ENCODE assay signal across 8 cellular contexts in genomic region chr10:6667679-6668270, GRCh38.
DNase-seq lines count a peak whose midpoint lies in the region; ATAC-seq, FAIRE-seq and TF ChIP-seq lines count a peak whose summit lies in the region.

No MANE protein-coding gene starts in this region.

- no TSS peak for BruUV-seq in PC-9 (replicated peaks; lab: Mats Ljungman, UMichigan)

- H3K4me2 ChIP-seq in PC-9, result no peak overlapping the region

- intact Hi-C loops in PC-9 (cut with micrococcal nuclease; ENCODE audit: unreplicated experiment), result loop anchor here (2.0 to 10.0 kb wide), 6 partner anchors 85 to 1017 kb away; partner anchors contain the start of genes PFKFB3 and PRKCQ

- no peak overlapping the region for H3K27ac ChIP-seq in PC-9

- CTCF ChIA-PET in PC-9 (lab: Charles Lee), result interaction anchor here (0.6 to 1.1 kb wide), 4 partner anchors 65 to 253 kb away, joined by 3 to 8 read pairs (median 4); no protein-coding TSS in a partner anchor

- H3K27me3 ChIP-seq in PC-9 (ENCODE audit: insufficient read depth, low read depth) (no peaks in the 10 kb centered on the region), bronchial epithelial cell (ENCODE audit: control insufficient read depth, insufficient read depth, low read length) (no peaks in the 10 kb centered on the region)

- no peak for FAIRE-seq in bronchial epithelial cell (lab: Jason Lieb, UNC)

- no peak for ATAC-seq in HG03469 (IDR thresholded peaks at IDR 0.05; ENCODE audit: unreplicated experiment)
- no peak for ATAC-seq in GM18511 (IDR thresholded peaks at IDR 0.05; ENCODE audit: unreplicated experiment)

- no peak overlapping the region for H3K4me3 ChIP-seq in GM12864 (ENCODE audit: low read depth, low read length)
- H3K4me3 ChIP-seq in PC-9, result no peak overlapping the region
- no peak overlapping the region for H3K4me3 ChIP-seq in bronchial epithelial cell (ENCODE audit: low read depth, low read length)

- H2AFZ ChIP-seq in PC-9, result no peak overlapping the region

- TF ChIP-seq CTCF in GM12864 (IDR thresholded peaks at IDR 0.05; ENCODE audit: low read depth, low read length, missing control alignments) (peak; percentile 40), PC-9 (conservative IDR thresholded peaks at IDR 0.05) (peak; percentile 64), bronchial epithelial cell (IDR thresholded peaks at IDR 0.05; ENCODE audit: insufficient read depth, low read length, severe bottlenecking) (peak; percentile 67)

- H3K9me3 ChIP-seq in PC-9 (ENCODE audit: insufficient read depth, low read depth), result no peaks in the 10 kb centered on the region

- H3K36me3 ChIP-seq in PC-9 (ENCODE audit: low read depth) (no peaks in the 10 kb centered on the region), bronchial epithelial cell (ENCODE audit: control insufficient read depth, insufficient read depth, low read length) (no peaks in the 10 kb centered on the region)

- H3K79me2 ChIP-seq in PC-9 (ENCODE audit: low read depth), result no peaks in the 10 kb centered on the region

- POLR2A ChIA-PET in PC-9 (lab: Charles Lee; ENCODE audit: unreplicated experiment), result no interaction called here

- H3F3A ChIP-seq in PC-9 (ENCODE audit: insufficient read depth, low read depth), result no peaks in the 10 kb centered on the region

- no peaks in the 10 kb centered on the region for H3K9me2 ChIP-seq in PC-9 (ENCODE audit: insufficient read depth)

- H3K4me1 ChIP-seq in PC-9 (replicated peaks; ENCODE audit: insufficient read depth), result no peaks in the 10 kb centered on the region

- peak; percentile 34 for DNase-seq in AG08396 (ENCODE audit: low spot score)
- DNase-seq in GM12864 (ENCODE audit: low read depth), result no peak
- DNase-seq in PC-9, result peak; percentile 27 to 36
- DNase-seq in bronchial epithelial cell (ENCODE audit: low read depth), result peak; percentile 57
- DNase-seq in midbrain (lab: John Stamatoyannopoulos, UW), result peak; percentile 44
- no peak for DNase-seq in ecto neural progenitor cell (ENCODE audit: low spot score)

- H4K20me1 ChIP-seq in PC-9 (ENCODE audit: insufficient read depth), result no peaks in the 10 kb centered on the region

Comparison
In these comparisons a context has a peak if more than half of its experiments do, and no peak if none do; other contexts are left out.
1. DNase-seq: peak in AG08396 (single experiment), PC-9 (2 of 2), bronchial epithelial cell (single experiment) and midbrain (single experiment); none in GM12864 (single experiment) and ecto neural progenitor cell (single experiment).
2. Peak in every context shown above with its lines, with median percentiles within 50 percentile points of each other: CTCF ChIP-seq.